In the genomic region with DNA sequence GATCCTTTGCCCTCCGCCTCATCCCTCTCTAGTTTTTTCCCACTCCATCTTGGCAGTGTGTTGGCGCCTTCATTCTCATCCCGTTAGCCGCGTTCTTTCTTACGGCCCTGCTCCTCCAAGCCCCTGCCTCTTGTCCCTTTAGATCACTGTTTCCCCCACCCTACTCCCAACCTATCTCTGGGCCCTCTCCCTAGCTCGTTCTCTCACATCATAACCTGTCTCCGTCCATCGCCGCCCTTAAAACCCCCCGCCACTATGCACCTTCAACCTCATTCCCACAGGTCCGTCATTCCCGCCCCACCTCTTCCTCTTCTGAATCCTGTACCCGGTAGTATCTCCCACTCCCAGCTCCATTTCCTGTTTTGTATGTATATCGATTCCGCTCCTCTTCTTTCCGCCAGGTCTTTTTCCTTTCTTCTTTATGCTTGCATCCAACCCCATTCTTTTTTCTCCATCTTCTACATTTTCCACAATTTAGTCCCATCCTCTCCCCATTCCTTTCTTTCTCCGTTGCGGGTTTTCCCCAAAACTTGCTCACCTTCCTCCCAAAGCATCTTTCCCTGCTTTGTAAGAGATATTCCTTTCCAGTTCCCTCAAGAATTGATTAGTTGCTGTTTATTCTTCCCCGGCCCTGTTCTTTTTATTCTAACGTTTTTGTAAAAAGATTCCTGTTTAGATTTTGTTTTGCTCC, we compare ENCODE assay signal across 8 cellular contexts. TPM values are rescaled to one million over a fixed set of nuclear protein-coding genes. Genes with fewer than 3 reads are reported as not detected.
A peak's percentile ranks its signal among the peaks of the same experiment; 100 is the strongest.
DNase-seq lines count a peak whose midpoint lies in the region; ATAC-seq and TF ChIP-seq lines count a peak whose summit lies in the region.

No MANE protein-coding gene starts in this region.

- WGBS in spleen, 5 donors = 9 to 13% (median 11%) methylated on average over 21 of the region's 21 CpGs

- no peak for TF ChIP-seq POLR2A in spleen (IDR thresholded peaks at IDR 0.05)

- no peak for ATAC-seq in HG03342 (IDR thresholded peaks at IDR 0.05; ENCODE audit: unreplicated experiment)

- DNase-seq in DMS153 (lab: John Stamatoyannopoulos, UW) = peak; percentile 29
- DNase-seq in NCI-H1417 treated with DMSO at 0.1 percent for 48 hours (lab: John Stamatoyannopoulos, UW) = peak; percentile 19
- DNase-seq in adipocyte (ENCODE audit: low read depth) = peak; percentile 53
- DNase-seq in spleen = peak; percentile 79
- DNase-seq in stimulated activated CD4-positive, alpha-beta T cell treated with anti-CD3 and anti-CD28 coated beads, Interleukin-2, amount 100 ng/mL, for 48 hours = no peak
- no peak for DNase-seq in effector CD8-positive, alpha-beta T cell (lab: John Stamatoyannopoulos, UW)

- H3K27ac ChIP-seq in iPS-18a (ENCODE audit: low read length) = peak overlapping the region; percentile 40
- H3K27ac ChIP-seq in spleen = peak overlapping the region in 7 of 8 donors; percentile 82 to 89 (median 86)

- H3K36me3 ChIP-seq in adipocyte (ENCODE audit: control insufficient read depth, insufficient read depth, low read length, severe bottlenecking) (no peaks in the 10 kb centered on the region), iPS-18a (ENCODE audit: control insufficient read depth, low read depth, low read length) (no peaks in the 10 kb centered on the region), spleen (peaks cover 0 to 14% (median 0%) of the 10 kb centered on the region in 6 donors)

- H3K27me3 ChIP-seq in adipocyte (replicated peaks; ENCODE audit: control insufficient read depth, insufficient read depth, low read length) (no peaks in the 10 kb centered on the region), iPS-18a (ENCODE audit: control insufficient read depth, insufficient read depth, low read length) (no peaks in the 10 kb centered on the region), spleen (replicated peaks in 1 of 7) (no peaks in the 10 kb centered on the region)

- TF ChIP-seq CTCF in spleen (IDR thresholded peaks at IDR 0.05 in 8 of 11, conservative IDR thresholded peaks at IDR 0.05 in 3 of 11) = no peak

- peak overlapping the region; percentile 94 for H3K9ac ChIP-seq in adipocyte (ENCODE audit: low read length)
- peak overlapping the region; percentile 89 for H3K9ac ChIP-seq in iPS-18a (ENCODE audit: low read length)

- H3K9me3 ChIP-seq in adipocyte (ENCODE audit: control insufficient read depth, low read length) (no peaks in the 10 kb centered on the region), iPS-18a (ENCODE audit: control insufficient read depth, low read depth, low read length) (no peaks in the 10 kb centered on the region), spleen (no peaks in the 10 kb centered on the region)

- H3K4me1 ChIP-seq in adipocyte (ENCODE audit: control insufficient read depth, insufficient read depth, low read length) (peaks cover 72% of the 10 kb centered on the region), iPS-18a (ENCODE audit: control insufficient read depth, low read depth, low read length) (peaks cover 9% of the 10 kb centered on the region), spleen (peaks cover 6 to 41% (median 30%) of the 10 kb centered on the region in 6 donors)

- peak overlapping the region; percentile 90 for H3K4me3 ChIP-seq in adipocyte (ENCODE audit: low read length)
- H3K4me3 ChIP-seq in iPS-18a (ENCODE audit: low read length) = peak overlapping the region; percentile 85
- H3K4me3 ChIP-seq in spleen = peak overlapping the region; percentile 79 to 96 (median 92)

- intact Hi-C loops in spleen (cut with DNase I; ENCODE audit: low total_unique reads) = loop anchor here (5.0 kb wide), 1 partner anchor 156 kb away; a partner anchor contains a TSS

RNA-seq across cellular contexts. Expression of a gene that starts 0.7 kb away (rescaled TPM):
- total RNA-seq in spleen = 10 to 100 TPM in 6 of 7 donors, 1 to 10 TPM in 1; 9.3 to 29.4 (median 16.7) TPM
- polyA plus RNA-seq in spleen = 10 to 100 TPM; 11.2 to 40.3 (median 16.9) TPM

RNA-seq across cellular contexts. Expression of a gene that starts 58.9 kb away (rescaled TPM):
- 10 to 100 TPM in 4 of 7 donors, 1 to 10 TPM in 3; 8.3 to 13.3 (median 11.3) TPM for total RNA-seq in spleen
- polyA plus RNA-seq in spleen = 1 to 10 TPM; 3.5 to 4.5 (median 4.3) TPM

Comparison
In these comparisons a context has a peak if more than half of its experiments do, and no peak if none do; other contexts are left out.
1. DNase-seq: peak in DMS153 (single experiment), NCI-H1417 treated with DMSO at 0.1 percent for 48 hours (single experiment), adipocyte (single experiment) and spleen (single experiment); none in stimulated activated CD4-positive, alpha-beta T cell treated with anti-CD3 and anti-CD28 coated beads, Interleukin-2, amount 100 ng/mL, for 48 hours (0 of 2) and effector CD8-positive, alpha-beta T cell (single experiment).
2. Peak in every context shown above with its lines, with median percentiles within 50 percentile points of each other: H3K4me3 ChIP-seq.